ENCODE assay signal across 9 cellular contexts in the genomic region with DNA sequence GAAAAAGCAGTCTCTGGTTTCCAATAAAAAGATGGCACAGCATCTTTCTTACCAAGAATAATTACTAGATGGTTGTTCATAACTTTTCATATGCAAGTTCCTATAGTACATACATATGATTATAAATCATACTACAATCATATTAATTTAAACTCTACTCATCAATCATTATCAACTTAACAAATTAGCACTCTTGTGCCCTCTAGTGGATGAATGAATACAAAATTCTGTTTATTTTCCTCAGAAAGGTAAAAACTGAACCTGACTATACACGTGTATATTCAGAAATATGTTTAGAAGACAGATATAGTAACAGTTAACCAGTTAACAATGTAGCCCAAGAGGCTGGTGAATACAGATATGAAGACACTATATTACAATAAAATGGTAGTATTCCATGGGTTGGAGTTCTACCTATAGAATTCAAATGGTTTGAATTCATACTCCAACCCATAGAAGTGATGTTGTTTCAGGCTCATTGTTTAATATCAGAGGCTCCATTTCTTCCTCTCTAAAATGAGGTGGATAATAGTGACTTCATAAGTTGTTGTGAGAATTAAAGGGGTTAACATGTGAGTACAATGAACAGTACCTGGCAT.
A peak's percentile ranks its signal among the peaks of the same experiment; 100 is the strongest.
DNase-seq lines count a peak whose midpoint lies in the region; ATAC-seq and TF ChIP-seq lines count a peak whose summit lies in the region.
"Had no signal": no experiment of that assay in that cellular context is flagged by ENCODE, and none has a peak within 500 bp of the region (broad histone marks: within the 10 kb centered on the region; RNA-seq: fewer than 3 reads in every experiment).

No MANE protein-coding gene starts in this region.

- TF ChIP-seq POLR2A in ovary (IDR thresholded peaks at IDR 0.05): no peak

- H3K4me1 ChIP-seq in effector memory CD4-positive, alpha-beta T cell (ENCODE audit: control insufficient read depth, insufficient read depth, low read length, poor library complexity, severe bottlenecking): no peaks in the 10 kb centered on the region
- H3K4me1 ChIP-seq in ovary (ENCODE audit: insufficient read depth): no peaks in the 10 kb centered on the region

- peak; percentile 32 for TF ChIP-seq CTCF in BJ (IDR thresholded peaks at IDR 0.05; ENCODE audit: insufficient read depth, low read depth, low read length)
- peak; percentile 93 for TF ChIP-seq CTCF in VCaP (conservative IDR thresholded peaks at IDR 0.05)
- TF ChIP-seq CTCF in ovary (IDR thresholded peaks at IDR 0.05): no peak

- CTCF ChIA-PET in BJ (lab: Yijun Ruan, JAX): interaction anchor here (0.8 to 6.6 kb wide), 6 partner anchors 10 to 166 kb away, joined by 3 to 65 read pairs (median 4); no protein-coding TSS in a partner anchor
- CTCF ChIA-PET in HEK293T (lab: Yijun Ruan, JAX): interaction anchor here (1.3 kb wide), 1 partner anchor 143 kb away, joined by 7 read pairs; no protein-coding TSS in a partner anchor

- no peak for TF ChIP-seq EP300 in ovary (IDR thresholded peaks at IDR 0.05)

- no peak overlapping the region for H3K27ac ChIP-seq in VCaP
- H3K27ac ChIP-seq in effector memory CD4-positive, alpha-beta T cell (ENCODE audit: insufficient read depth, low read length, poor library complexity, severe bottlenecking): no peak overlapping the region
- no peak overlapping the region for H3K27ac ChIP-seq in ovary

- H3K27me3 ChIP-seq in BJ (ENCODE audit: control insufficient read depth, insufficient read depth, low read length): no peaks in the 10 kb centered on the region
- no peaks in the 10 kb centered on the region for H3K27me3 ChIP-seq in effector memory CD4-positive, alpha-beta T cell (replicated peaks; ENCODE audit: control insufficient read depth, insufficient read depth, low read length, poor library complexity, severe bottlenecking)
- H3K27me3 ChIP-seq in ovary: no peaks in the 10 kb centered on the region

- intact Hi-C loops in ovary (cut with DNase I): no loop called here

- ATAC-seq in HG03432 (IDR thresholded peaks at IDR 0.05; ENCODE audit: unreplicated experiment): no peak

- H3K9me3 ChIP-seq in effector memory CD4-positive, alpha-beta T cell (ENCODE audit: control insufficient read depth, low read length): no peaks in the 10 kb centered on the region
- H3K9me3 ChIP-seq in ovary: no peaks in the 10 kb centered on the region

- H3K4me3 ChIP-seq in BJ (ENCODE audit: low read depth, low read length) (no peak overlapping the region), ovary (no peak overlapping the region)
- H3K4me3 ChIP-seq in effector memory CD4-positive, alpha-beta T cell (ENCODE audit: insufficient read depth, low read depth, low read length, poor library complexity, severe bottlenecking): no peak overlapping the region

- 8 to 30% (median 14%) methylated on average over 1 of the region's 1 CpG for WGBS in ovary, 3 donors

- H3K36me3 ChIP-seq in BJ (ENCODE audit: control insufficient read depth, insufficient read depth, low read length) (no peaks in the 10 kb centered on the region), ovary (no peaks in the 10 kb centered on the region)
- no peaks in the 10 kb centered on the region for H3K36me3 ChIP-seq in effector memory CD4-positive, alpha-beta T cell (ENCODE audit: control insufficient read depth, insufficient read depth, low read length)

- POLR2A ChIA-PET in BJ (lab: Charles Lee): no interaction called here
- POLR2A ChIA-PET in HEK293T (lab: Yijun Ruan, JAX): no interaction called here

- DNase-seq in BJ (ENCODE audit: low read depth): no peak
- DNase-seq in HEK293T (ENCODE audit: extremely low spot score): no peak
- DNase-seq in left kidney (ENCODE audit: low read depth, low spot score): peak; percentile 32
- no peak for DNase-seq in effector memory CD4-positive, alpha-beta T cell
- no peak for DNase-seq in HK-2 (ENCODE audit: unreplicated experiment)
- DNase-seq in ovary: no peak
- DNase-seq: activated CD4-positive, alpha-beta T cell treated with anti-CD3 and anti-CD28 coated beads, Interleukin-2, amount 50 U/mL, for 48 hours had no signal

TF ChIP-seq in HEK293T, 16 proteins besides CTCF, POLR2A, EP300 and RAD21:
- TF ChIP-seq PKNOX1 (IDR thresholded peaks at IDR 0.05) (peak; percentile 74), SUZ12 (IDR thresholded peaks at IDR 0.05) (no peak)

Comparison
In these comparisons a context has a peak if more than half of its experiments do, and no peak if none do; other contexts are left out.
1. CTCF ChIP-seq: peak in BJ (single experiment) and VCaP (single experiment); none in ovary (0 of 3).